In the genomic region with DNA sequence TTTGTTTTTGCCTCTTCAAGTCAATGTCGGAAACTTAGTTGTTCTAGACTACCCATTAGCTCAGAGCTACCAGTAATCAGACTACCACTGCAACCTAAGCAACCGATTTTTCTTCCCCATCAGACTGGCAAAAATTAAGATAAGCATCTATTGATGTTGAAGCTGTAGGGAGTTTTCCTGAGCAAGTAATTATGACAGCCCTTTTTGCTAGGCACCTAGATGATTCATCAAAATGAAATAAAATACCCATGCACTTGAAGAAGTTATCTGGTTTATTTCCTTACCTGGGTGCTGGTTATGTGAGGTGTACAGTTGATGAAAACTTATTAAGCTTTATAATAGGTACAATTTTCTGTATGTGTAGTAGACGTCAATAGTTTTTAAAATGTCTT, we compare ENCODE assay signal across 8 cellular contexts. TPM values are rescaled to one million over a fixed set of nuclear protein-coding genes. Genes with fewer than 3 reads are reported as not detected.
A peak's percentile ranks its signal among the peaks of the same experiment; 100 is the strongest.
DNase-seq lines count a peak whose midpoint lies in the region; ATAC-seq and TF ChIP-seq lines count a peak whose summit lies in the region.

No MANE protein-coding gene starts in this region.

- H3K27ac ChIP-seq in right lobe of liver = peak overlapping the region in 2 of 3 donors; percentile 21 to 54
- peak overlapping the region; percentile 55 to 76 for H3K27ac ChIP-seq in tibial artery

- peaks cover 6% of the 10 kb centered on the region for H3K27me3 Mint-ChIP-seq in activated T-cell treated with anti-CD3 and anti-CD28 coated beads, Interleukin-2, amount 50 U/mL, for 72 hours (ENCODE audit: low read depth)
- peaks cover 5% of the 10 kb centered on the region for H3K27me3 Mint-ChIP-seq in activated naive CD8-positive, alpha-beta T cell treated with anti-CD3 and anti-CD28 coated beads, Interleukin-2, amount 50 U/mL, for 24 hours

- H3K4me1 ChIP-seq in right lobe of liver = peaks cover 0 to 14% (median 4%) of the 10 kb centered on the region in 4 donors
- peaks cover 0 to 12% (median 9%) of the 10 kb centered on the region in 4 donors for H3K4me1 ChIP-seq in tibial artery

- no peak for TF ChIP-seq POLR2A in right lobe of liver (IDR thresholded peaks at IDR 0.05)

- peaks cover 0 to 6% (median 0%) of the 10 kb centered on the region in 4 donors for H3K36me3 ChIP-seq in right lobe of liver
- peaks cover 0 to 20% (median 0%) of the 10 kb centered on the region in 3 donors for H3K36me3 ChIP-seq in tibial artery

- H3K9me3 Mint-ChIP-seq in activated T-cell treated with anti-CD3 and anti-CD28 coated beads, Interleukin-2, amount 50 U/mL, for 72 hours = no peaks in the 10 kb centered on the region
- no peaks in the 10 kb centered on the region for H3K9me3 Mint-ChIP-seq in activated naive CD8-positive, alpha-beta T cell treated with anti-CD3 and anti-CD28 coated beads, Interleukin-2, amount 50 U/mL, for 24 hours

- peaks cover 20% of the 10 kb centered on the region for H3K4me1 Mint-ChIP-seq in activated T-cell treated with anti-CD3 and anti-CD28 coated beads, Interleukin-2, amount 50 U/mL, for 72 hours (ENCODE audit: low read depth)
- peaks cover 21% of the 10 kb centered on the region for H3K4me1 Mint-ChIP-seq in activated naive CD8-positive, alpha-beta T cell treated with anti-CD3 and anti-CD28 coated beads, Interleukin-2, amount 50 U/mL, for 24 hours

- WGBS in right lobe of liver (ENCODE audit: insufficient coverage, low coverage, low lambda C conversion rate, missing lambda C conversion rate) = 33% methylated on average over 3 of the region's 3 CpGs

- intact Hi-C loops in right lobe of liver (cut with DNase I) (no loop called here), tibial artery (cut with DNase I; ENCODE audit: low total_unique reads) (no loop called here)

- TF ChIP-seq CTCF in right lobe of liver (IDR thresholded peaks at IDR 0.05) (no peak), tibial artery (IDR thresholded peaks at IDR 0.05) (no peak)

- H3K4me3 ChIP-seq in right lobe of liver (peak overlapping the region; percentile 73 to 94 (median 90)), tibial artery (peak overlapping the region; percentile 63 to 74)

- H3K9me3 ChIP-seq in right lobe of liver = no peaks in the 10 kb centered on the region
- no peaks in the 10 kb centered on the region for H3K9me3 ChIP-seq in tibial artery

- H3K4me3 Mint-ChIP-seq in activated T-cell treated with anti-CD3 and anti-CD28 coated beads, Interleukin-2, amount 50 U/mL, for 72 hours = peak overlapping the region; percentile 99 to 100
- peak overlapping the region; percentile 91 for H3K4me3 Mint-ChIP-seq in activated naive CD8-positive, alpha-beta T cell treated with anti-CD3 and anti-CD28 coated beads, Interleukin-2, amount 50 U/mL, for 24 hours

- H3K36me3 Mint-ChIP-seq in activated T-cell treated with anti-CD3 and anti-CD28 coated beads, Interleukin-2, amount 50 U/mL, for 72 hours (ENCODE audit: insufficient read depth in 2 of 2) = no peaks in the 10 kb centered on the region
- peaks cover 5% of the 10 kb centered on the region for H3K36me3 Mint-ChIP-seq in activated naive CD8-positive, alpha-beta T cell treated with anti-CD3 and anti-CD28 coated beads, Interleukin-2, amount 50 U/mL, for 24 hours (ENCODE audit: low read depth)

- no peak for ATAC-seq in activated T-cell treated with anti-CD3 and anti-CD28 coated beads, Interleukin-2, amount 50 U/mL, for 72 hours (replicated peaks in 1 of 2)
- ATAC-seq in activated naive CD8-positive, alpha-beta T cell treated with anti-CD3 and anti-CD28 coated beads, Interleukin-2, amount 50 U/mL, for 24 hours = no peak
- no peak for ATAC-seq in right lobe of liver

- H3K27ac Mint-ChIP-seq in activated T-cell treated with anti-CD3 and anti-CD28 coated beads, Interleukin-2, amount 50 U/mL, for 72 hours = peak overlapping the region; percentile 98
- H3K27ac Mint-ChIP-seq in activated naive CD8-positive, alpha-beta T cell treated with anti-CD3 and anti-CD28 coated beads, Interleukin-2, amount 50 U/mL, for 24 hours = peak overlapping the region; percentile 96

- no peak for DNase-seq in activated T-cell treated with anti-CD3 and anti-CD28 coated beads, Interleukin-2, amount 50 U/mL, for 72 hours
- DNase-seq in activated T-cell treated with anti-CD3 and anti-CD28 coated beads for 4 hours (no peak), right lobe of liver (no peak), tibial artery (no peak), iPS-NIHi11 (ENCODE audit: low spot score) (no peak), UCSD-AML1 (lab: John Stamatoyannopoulos, UW; ENCODE audit: unreplicated experiment) (no peak), RPMI8226 (no peak)
- no peak for DNase-seq in activated naive CD8-positive, alpha-beta T cell treated with anti-CD3 and anti-CD28 coated beads, Interleukin-2, amount 50 U/mL, for 24 hours

- H3K27me3 ChIP-seq in right lobe of liver = no peaks in the 10 kb centered on the region
- no peaks in the 10 kb centered on the region for H3K27me3 ChIP-seq in tibial artery

RNA-seq across cellular contexts. Expression of gene COMMD4, which starts 0.6 kb away (rescaled TPM):
- total RNA-seq in activated T-cell treated with anti-CD3 and anti-CD28 coated beads, Interleukin-2, amount 50 U/mL, for 72 hours = 10 to 100 TPM; 50.6 to 61.1 TPM
- total RNA-seq in right lobe of liver = 10 to 100 TPM; 25.6 to 57.0 (median 41.6) TPM

RNA-seq across cellular contexts. Expression of gene NEIL1, which starts 11.5 kb away (rescaled TPM):
- total RNA-seq in activated T-cell treated with anti-CD3 and anti-CD28 coated beads, Interleukin-2, amount 50 U/mL, for 72 hours = 10 to 100 TPM in 1 of 2 donors, 1 to 10 TPM in 1; 5.8 to 11.0 TPM
- total RNA-seq in right lobe of liver = 10 to 100 TPM; 16.6 to 32.7 (median 23.7) TPM

RNA-seq across cellular contexts. Expression of gene MAN2C1, which starts 33.1 kb away (rescaled TPM):
- 100 to 1,000 TPM; 106 to 120 TPM for total RNA-seq in activated T-cell treated with anti-CD3 and anti-CD28 coated beads, Interleukin-2, amount 50 U/mL, for 72 hours
- total RNA-seq in right lobe of liver = 100 to 1,000 TPM in 1 of 6 experiments, 10 to 100 TPM in 5; 45.4 to 120 (median 79.1) TPM

RNA-seq across cellular contexts. Expression of gene GOLGA6D, which starts 52.7 kb away (rescaled TPM):
- under 1 TPM in 1 of 2 donors, not detected in 1; 0.55 TPM for total RNA-seq in activated T-cell treated with anti-CD3 and anti-CD28 coated beads, Interleukin-2, amount 50 U/mL, for 72 hours
- total RNA-seq in right lobe of liver = under 1 TPM in 5 of 6 experiments, not detected in 1; 0.12 to 0.49 (median 0.27) TPM
